ENCODE assay signal across 9 cellular contexts in genomic region chr1:169809370-169810095, GRCh38. TPM values are rescaled to one million over a fixed set of nuclear protein-coding genes. Genes with fewer than 3 reads are reported as not detected.
DNase-seq lines count a peak whose midpoint lies in the region; ATAC-seq and TF ChIP-seq lines count a peak whose summit lies in the region.
"Had no signal": no experiment of that assay in that cellular context is flagged by ENCODE, and none has a peak within 500 bp of the region (broad histone marks: within the 10 kb centered on the region; RNA-seq: fewer than 3 reads in every experiment).

No MANE protein-coding gene starts in this region.

- BruUV-seq in Panc1 (replicated peaks; lab: Mats Ljungman, UMichigan), result no TSS peak

- POLR2A ChIA-PET in Panc1 (lab: Charles Lee), result no interaction called here

- H3K9me2 ChIP-seq in GM23338 (ENCODE audit: insufficient read depth), result no peaks in the 10 kb centered on the region

- no peak overlapping the region for H3K4me3 Mint-ChIP-seq in GM23338

- in situ Hi-C loops in Panc1 (cut with HindIII; ENCODE audit: low pct_unique_long_range_greater_than_20kb, low sequenced_read_pairs), result no loop called here

- CTCF ChIA-PET in Panc1 (lab: Charles Lee), result interaction anchor here (1.2 kb wide), 1 partner anchor 15 kb away, joined by 4 read pairs; the partner anchor contains the start of gene METTL18

- H3K4me3 ChIP-seq in GM23338 (no peak overlapping the region), Panc1 (ENCODE audit: low read depth in 2 of 2, low read length in 2 of 2) (no peak overlapping the region)

- H4K20me1 ChIP-seq in GM23338 (replicated peaks; ENCODE audit: insufficient read depth), result no peaks in the 10 kb centered on the region

- no peak overlapping the region for H3K4me2 ChIP-seq in GM23338

- intact Hi-C loops in Panc1 (cut with micrococcal nuclease; ENCODE audit: unreplicated experiment), result loop anchor here (1.0 to 5.0 kb wide), 2 partner anchors 207 to 259 kb away; no protein-coding TSS in a partner anchor

- no peaks in the 10 kb centered on the region; the same call in 2 of the 3 replicates for H3K9me3 Mint-ChIP-seq in GM23338

- no peak overlapping the region for H3K27ac Mint-ChIP-seq in GM23338

- TF ChIP-seq CTCF in GM23338 (conservative IDR thresholded peaks at IDR 0.05; ENCODE audit: low read depth in 2 of 2), result peak; percentile 55 to 68
- TF ChIP-seq CTCF in Panc1 (IDR thresholded peaks at IDR 0.05), result peak; percentile 73

- no peak overlapping the region for H3K27ac ChIP-seq in GM23338 (ENCODE audit: low read depth)
- no peak overlapping the region for H3K27ac ChIP-seq in Panc1 (ENCODE audit: low read length)

- no peaks in the 10 kb centered on the region; the same call in 1 of the 2 replicates for H3K9me3 ChIP-seq in Panc1 (ENCODE audit: control insufficient read depth, insufficient read depth, low read depth, low read length)

- no peaks in the 10 kb centered on the region for H3K79me2 ChIP-seq in GM23338 (replicated peaks; ENCODE audit: insufficient read depth)

- peaks cover 7% of the 10 kb centered on the region; the same call in 1 of the 2 replicates for H3K36me3 ChIP-seq in GM23338 (ENCODE audit: insufficient read depth)
- H3K36me3 ChIP-seq in Panc1 (ENCODE audit: control insufficient read depth, insufficient read depth, low read length), result peaks cover 4% of the 10 kb centered on the region; the same call in 1 of the 2 replicates

- peaks cover 37% of the 10 kb centered on the region; the same call in 2 of the 3 replicates for H3K36me3 Mint-ChIP-seq in GM23338 (ENCODE audit: low read depth)

- ATAC-seq in GM23338 (no peak), Panc1 (peak; percentile 71; the same call in 1 of the 2 replicates), HG03097 (IDR thresholded peaks at IDR 0.05; ENCODE audit: low FRiP score, unreplicated experiment) (no peak), HG03159 (IDR thresholded peaks at IDR 0.05; ENCODE audit: unreplicated experiment) (no peak)

- H3K4me1 Mint-ChIP-seq in GM23338, result no peaks in the 10 kb centered on the region

- no peaks in the 10 kb centered on the region for H3F3A ChIP-seq in GM23338 (replicated peaks; ENCODE audit: low read depth)

- peak; percentile 25 for DNase-seq in CMK (ENCODE audit: low read depth)
- DNase-seq in GM23338 (ENCODE audit: low spot score), result peak; percentile 57
- DNase-seq in Panc1 (ENCODE audit: low read depth, low spot score), result no peak
- DNase-seq in dedifferentiated amniotic fluid mesenchymal stem cell (ENCODE audit: extremely low spot score), result peak; percentile 56
- peak; percentile 12 for DNase-seq in midbrain (lab: John Stamatoyannopoulos, UW)
- DNase-seq in activated T-cell treated with anti-CD3 and anti-CD28 coated beads, Interleukin-2, amount 50 U/mL, for 1 hour, result no peak
- DNase-seq: right cardiac atrium had no signal

- H3K27me3 Mint-ChIP-seq in GM23338 (ENCODE audit: insufficient read depth, low read depth, poor library complexity), result no peaks in the 10 kb centered on the region

- H3K27me3 ChIP-seq in GM23338 (ENCODE audit: insufficient read depth) (no peaks in the 10 kb centered on the region), Panc1 (ENCODE audit: control insufficient read depth, insufficient read depth, low read length) (no peaks in the 10 kb centered on the region)

- H3K4me1 ChIP-seq in GM23338 (ENCODE audit: insufficient read depth) (no peaks in the 10 kb centered on the region), Panc1 (ENCODE audit: control insufficient read depth, insufficient read depth, low read length) (no peaks in the 10 kb centered on the region)

- no peak overlapping the region for H2AFZ ChIP-seq in GM23338

TF ChIP-seq in GM23338, 12 proteins besides CTCF, POLR2A, EP300 and RAD21:
- TF ChIP-seq ZNF462 (CRISPR knock-in tag; IDR thresholded peaks at IDR 0.05), result no peak
- no peak for TF ChIP-seq POLR2AphosphoS5 (IDR thresholded peaks at IDR 0.05; ENCODE audit: low read depth)

RNA-seq across cellular contexts. Expression of gene METTL18, which starts 14.8 kb away (rescaled TPM):
- total RNA-seq in GM23338 (2014; rRNA removed; shearing (Covaris generic)), result 9.9 and 13.6 TPM in 2 replicates
- polyA plus RNA-seq in GM23338 (2016; fragmentation: Nextera tagmentation; extraction: Ambion mirVana), result 13.6 and 14.2 TPM in 2 replicates
- total RNA-seq in Panc1 (2021; ENCODE audit: unreplicated experiment), result 4.1 TPM
- polyA plus RNA-seq in Panc1 (2012; ENCODE audit: insufficient read length), result 2.8 TPM

Comparison
In these comparisons a context has a peak if more than half of its experiments do, and no peak if none do; other contexts are left out.
1. DNase-seq: peak in CMK (single experiment), GM23338 (single experiment), dedifferentiated amniotic fluid mesenchymal stem cell (single experiment) and midbrain (single experiment); none in Panc1 (single experiment) and activated T-cell treated with anti-CD3 and anti-CD28 coated beads, Interleukin-2, amount 50 U/mL, for 1 hour (single experiment).